17 cellular contexts compared by ENCODE assay signal in the genomic region with DNA sequence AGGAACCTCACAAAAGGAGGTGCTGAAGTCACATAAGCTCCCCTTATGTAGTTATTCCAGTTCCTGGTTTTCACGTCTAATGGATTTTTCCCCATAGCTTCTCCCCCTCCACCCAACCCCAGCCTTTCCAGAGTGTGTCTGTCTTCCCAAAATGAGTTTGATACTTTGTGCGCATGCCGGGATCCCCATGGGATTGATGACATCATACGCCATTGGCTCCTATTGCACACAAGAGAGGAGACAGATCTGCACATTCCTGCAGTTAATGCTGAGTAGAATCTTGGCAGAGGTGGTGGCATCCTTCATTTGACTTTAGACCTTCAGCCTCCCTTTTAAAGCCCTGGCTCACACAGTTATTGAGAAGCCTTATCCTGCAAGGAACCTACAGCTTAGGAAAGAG.
DNase-seq lines count a peak whose midpoint lies in the region; ATAC-seq and TF ChIP-seq lines count a peak whose summit lies in the region.
"Had no signal": no experiment of that assay in that cellular context is flagged by ENCODE, and none has a peak within 500 bp of the region (broad histone marks: within the 10 kb centered on the region; RNA-seq: fewer than 3 reads in every experiment).

No MANE protein-coding gene starts in this region.

- peak; percentile 64 for ATAC-seq in Right ventricle myocardium inferior
- peak in 7 of 8 donors; percentile 30 to 74 (median 43) for ATAC-seq in heart right ventricle
- ATAC-seq in GM19455 (IDR thresholded peaks at IDR 0.05; ENCODE audit: unreplicated experiment), result no peak

- no peak overlapping the region for H3K27ac ChIP-seq in heart right ventricle
- peak overlapping the region in 3 of 4 donors; percentile 5 to 56 (median 44) for H3K27ac ChIP-seq in transverse colon
- H3K27ac ChIP-seq in dorsolateral prefrontal cortex, result no peak overlapping the region
- H3K27ac ChIP-seq: 22Rv1, BLaER1 had no signal

- H3K9me3 ChIP-seq in heart right ventricle (no peaks in the 10 kb centered on the region), transverse colon (no peaks in the 10 kb centered on the region)
- H3K9me3 ChIP-seq: BLaER1, MG63 had no signal

- DNase-seq in Right ventricle myocardium inferior (ENCODE audit: missing footprints) (no peak), cardiac septum (ENCODE audit: low spot score) (no peak), heart right ventricle (peak; percentile 26 to 59), posterior vena cava (ENCODE audit: low spot score) (peak; percentile 84), transverse colon (no peak), COLO829 (ENCODE audit: low spot score) (no peak), dorsolateral prefrontal cortex (no peak)
- DNase-seq: CD8-positive, alpha-beta memory T cell; DMS 273 treated with DMSO at 0.1 percent for 48 hours; MG63; NCI-H1105; NCI-H1930; NCI-H2171 treated with DMSO at 0.1 percent for 48 hours; NCI-H510A had no signal

- no peak overlapping the region for H3K4me3 ChIP-seq in heart right ventricle
- no peak overlapping the region for H3K4me3 ChIP-seq in transverse colon
- no peak overlapping the region for H3K4me3 ChIP-seq in dorsolateral prefrontal cortex
- H3K4me3 ChIP-seq: BLaER1, MG63 had no signal

- peaks cover 0 to 5% (median 0%) of the 10 kb centered on the region in 9 donors for H3K36me3 ChIP-seq in heart right ventricle
- no peaks in the 10 kb centered on the region for H3K36me3 ChIP-seq in transverse colon
- H3K36me3 ChIP-seq: BLaER1 had no signal

- TF ChIP-seq CTCF in heart right ventricle (IDR thresholded peaks at IDR 0.05) (no peak), transverse colon (IDR thresholded peaks at IDR 0.05) (no peak), dorsolateral prefrontal cortex (IDR thresholded peaks at IDR 0.05 in 54 of 56, conservative IDR thresholded peaks at IDR 0.05 in 2 of 56; ENCODE audit: low read depth in 1 of 56, partially characterized antibody in 56 of 56) (no peak)

- no peak for TF ChIP-seq EP300 in transverse colon (IDR thresholded peaks at IDR 0.05; ENCODE audit: low read depth)

- in situ Hi-C loops in transverse colon (cut with MboI; ENCODE audit: low pct_ligation_motif_present in 1 of 4, low pct_unique_long_range_greater_than_20kb in 1 of 4, low sequenced_read_pairs in 3 of 4), result no loop called here

- H3K4me1 ChIP-seq in heart right ventricle (peaks cover 8 to 59% (median 19%) of the 10 kb centered on the region in 9 donors), transverse colon (peaks cover 0 to 17% (median 6%) of the 10 kb centered on the region in 4 donors)
- H3K4me1 ChIP-seq: BLaER1 had no signal

- 62 to 77% methylated on average over 4 of the region's 4 CpGs for WGBS in heart right ventricle, 2 donors
- WGBS in transverse colon (ENCODE audit: low coverage in 1 of 2), 2 donors, result 81 to 100% methylated on average over 2 to 4 of the region's 4 CpGs

- intact Hi-C loops in Right ventricle myocardium inferior (cut with DNase I) (no loop called here), cardiac septum (cut with DNase I) (no loop called here), heart right ventricle (cut with DNase I) (no loop called here), posterior vena cava (cut with DNase I) (no loop called here), transverse colon (cut with DNase I; ENCODE audit: low total_unique reads) (no loop called here), dorsolateral prefrontal cortex (cut with DNase I) (no loop called here)

- no peak for TF ChIP-seq POLR2A in transverse colon (IDR thresholded peaks at IDR 0.05)

- H3K27me3 ChIP-seq in heart right ventricle, result no peaks in the 10 kb centered on the region
- no peaks in the 10 kb centered on the region for H3K27me3 ChIP-seq in transverse colon
- no peaks in the 10 kb centered on the region for H3K27me3 ChIP-seq in dorsolateral prefrontal cortex
- H3K27me3 ChIP-seq: BLaER1, MG63 had no signal

Comparison
In these comparisons a context has a peak if more than half of its experiments do, and no peak if none do; other contexts are left out.
1. DNase-seq: peak in heart right ventricle (2 of 2) and posterior vena cava (single experiment); none in Right ventricle myocardium inferior (single experiment), cardiac septum (single experiment), transverse colon (single experiment), COLO829 (single experiment) and dorsolateral prefrontal cortex (0 of 10).
2. H3K27ac ChIP-seq: peak in transverse colon (3 of 4); none in heart right ventricle (0 of 10) and dorsolateral prefrontal cortex (0 of 59).